9 cellular contexts compared by ENCODE assay signal in the genomic region with DNA sequence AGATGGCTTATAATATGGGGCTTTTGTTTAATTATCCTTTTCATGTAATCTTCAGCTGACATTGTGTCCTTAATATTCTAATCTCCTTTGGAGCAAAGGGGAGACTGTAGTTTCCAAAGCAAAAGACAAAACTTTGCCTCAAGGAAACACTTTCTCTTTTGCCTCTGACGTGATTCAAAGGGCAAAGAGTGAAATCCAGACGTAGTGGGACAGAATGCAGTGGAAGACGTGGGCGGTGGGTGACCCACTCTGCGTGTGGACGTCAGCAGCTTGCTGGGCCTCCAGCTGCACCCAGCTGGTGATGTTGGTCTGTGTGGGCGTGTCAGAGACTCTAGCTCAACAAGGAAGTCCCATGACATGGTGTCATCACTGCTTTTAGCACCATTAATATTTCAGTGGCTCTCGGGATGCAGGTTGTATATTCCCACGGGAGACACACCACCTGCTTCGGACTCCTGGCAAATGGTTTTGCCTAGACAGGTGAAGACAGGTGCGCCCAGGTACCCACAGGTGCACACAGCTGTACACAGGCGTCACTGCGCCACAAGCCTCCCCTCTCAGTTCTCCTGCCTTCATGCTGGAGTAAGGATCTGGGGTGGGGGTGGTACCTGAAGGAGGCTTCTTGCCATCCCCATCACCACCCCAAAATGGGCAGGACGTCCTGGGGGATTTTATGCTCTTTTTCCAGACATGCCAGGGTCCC.
DNase-seq lines count a peak whose midpoint lies in the region; ATAC-seq and TF ChIP-seq lines count a peak whose summit lies in the region.
"Had no signal": no experiment of that assay in that cellular context is flagged by ENCODE, and none has a peak within 500 bp of the region (broad histone marks: within the 10 kb centered on the region; RNA-seq: fewer than 3 reads in every experiment).

No MANE protein-coding gene starts in this region.

- H3K4me3 ChIP-seq in GM06990 (replicated peaks; ENCODE audit: low read depth, low read length) (no peak overlapping the region), fibroblast of pulmonary artery (replicated peaks; ENCODE audit: low read depth, low read length) (no peak overlapping the region)

- H3K27me3 Mint-ChIP-seq in immature natural killer cell (ENCODE audit: low read depth in 3 of 3), result peaks cover 0 to 4% (median 2%) of the 10 kb centered on the region in 3 donors

- no peaks in the 10 kb centered on the region for H3K4me1 Mint-ChIP-seq in immature natural killer cell

- H3K36me3 Mint-ChIP-seq in immature natural killer cell, result no peaks in the 10 kb centered on the region

- ATAC-seq in GM18519 (IDR thresholded peaks at IDR 0.05; ENCODE audit: low FRiP score, unreplicated experiment), result no peak
- no peak for ATAC-seq in HG02571 (IDR thresholded peaks at IDR 0.05; ENCODE audit: unreplicated experiment)

- no peaks in the 10 kb centered on the region for H3K9me3 Mint-ChIP-seq in immature natural killer cell

- TF ChIP-seq CTCF in GM06990 (IDR thresholded peaks at IDR 0.05; ENCODE audit: insufficient read depth, low read length, poor library complexity, severe bottlenecking) (no peak), fibroblast of pulmonary artery (IDR thresholded peaks at IDR 0.05; ENCODE audit: low read length, missing control alignments) (no peak)

- H3K4me3 Mint-ChIP-seq in immature natural killer cell, result no peak overlapping the region

- peak; percentile 43 for DNase-seq in GM06990 (ENCODE audit: extremely low read depth, insufficient read length)
- DNase-seq in NCI-H748 (lab: John Stamatoyannopoulos, UW; ENCODE audit: unreplicated experiment), result peak; percentile 82
- DNase-seq in fibroblast of pulmonary artery (ENCODE audit: low read depth), result peak; percentile 93
- DNase-seq in putamen (ENCODE audit: low spot score), result peak; percentile 57
- no peak for DNase-seq in immature natural killer cell
- DNase-seq in middle frontal gyrus (ENCODE audit: extremely low spot score, low spot score), result no peak
- DNase-seq: stimulated activated CD4-positive, alpha-beta T cell treated with anti-CD3 and anti-CD28 coated beads, Interleukin-1b, Interleukin-23, amount 100 ng/mL, for 48 hours had no signal

- no peaks in the 10 kb centered on the region; the same call in none of the 2 replicates for H3K27me3 ChIP-seq in GM06990 (replicated peaks; ENCODE audit: control insufficient read depth, insufficient read depth, low read length)

- no peaks in the 10 kb centered on the region for H3K36me3 ChIP-seq in GM06990 (ENCODE audit: control insufficient read depth, insufficient read depth, low read length)

- no peak overlapping the region for H3K27ac Mint-ChIP-seq in immature natural killer cell

Comparison
In these comparisons a context has a peak if more than half of its experiments do, and no peak if none do; other contexts are left out.
1. DNase-seq: peak in GM06990 (single experiment), NCI-H748 (single experiment), fibroblast of pulmonary artery (single experiment) and putamen (single experiment); none in immature natural killer cell (0 of 3) and middle frontal gyrus (single experiment).